11 cellular contexts compared by ENCODE assay signal in the genomic region with DNA sequence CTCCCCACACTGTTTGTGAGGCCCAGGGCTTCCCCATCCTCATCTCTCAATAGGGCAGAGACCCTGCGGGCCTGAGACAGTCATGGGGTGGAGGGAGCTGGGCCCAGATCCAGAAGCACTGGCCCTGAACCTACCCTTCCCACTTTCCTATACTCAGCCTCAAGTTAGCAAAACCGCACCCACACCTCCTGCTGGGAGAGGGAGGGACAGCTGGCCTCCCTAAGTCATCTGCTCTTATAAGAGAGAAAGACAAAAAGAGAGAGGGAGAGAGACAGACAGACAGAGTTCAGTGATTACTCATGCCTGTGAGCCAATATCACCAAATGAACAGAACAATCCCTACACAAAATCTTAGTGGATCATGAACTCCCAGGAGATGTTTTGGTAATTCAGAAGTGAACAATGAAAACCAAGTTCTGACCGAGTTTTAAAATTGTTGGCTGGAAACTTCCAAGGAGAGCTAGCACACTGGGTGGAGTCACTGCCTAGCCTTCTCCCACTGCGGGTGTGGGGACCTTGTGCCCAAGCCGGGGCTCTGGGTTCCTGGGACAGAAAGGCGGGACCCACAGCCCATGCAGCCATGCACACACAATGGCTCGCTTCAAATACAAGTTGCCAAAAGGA.
DNase-seq lines count a peak whose midpoint lies in the region; ATAC-seq and TF ChIP-seq lines count a peak whose summit lies in the region.
"Had no signal": no experiment of that assay in that cellular context is flagged by ENCODE, and none has a peak within 500 bp of the region (broad histone marks: within the 10 kb centered on the region; RNA-seq: fewer than 3 reads in every experiment).

No MANE protein-coding gene starts in this region.

- H3K4me3 ChIP-seq in cardiac muscle cell (no peak overlapping the region), skeletal muscle cell (ENCODE audit: low read depth, low read length) (no peak overlapping the region)
- H3K4me3 ChIP-seq: esophagus muscularis mucosa, stomach had no signal

- no peaks in the 10 kb centered on the region for H3K23me2 ChIP-seq in H9 (ENCODE audit: insufficient read length, low read depth, low read length, poor library complexity, severe bottlenecking)

- DNase-seq in H9 = peak; percentile 64
- DNase-seq in activated B cell treated with CpG ODN at 0.5 μM for 24 hours = no peak
- DNase-seq in cardiac muscle cell (ENCODE audit: low read depth in 1 of 2, low spot score in 1 of 2) = peak in 1 of 2 donors; percentile 54
- peak; percentile 84 for DNase-seq in skeletal muscle cell (ENCODE audit: low read depth)
- DNase-seq in GM13976 (ENCODE audit: low spot score) = no peak
- DNase-seq in dermis blood vessel endothelial cell = no peak
- DNase-seq: activated CD4-positive, CD25-positive, alpha-beta regulatory T cell treated with anti-CD3 and anti-CD28 coated beads, Interleukin-2, amount 50 U/mL, for 72 hours; stomach had no signal

- no CpG with 5 or more reads among the region's 7 CpGs for WGBS in H9 (ENCODE audit: extremely low coverage, insufficient read length, low lambda C conversion rate)

- no peak overlapping the region for H4K8ac ChIP-seq in H9 (replicated peaks; ENCODE audit: insufficient read length, low read depth, low read length)

- H2BK120ac ChIP-seq in H9 (ENCODE audit: low read depth, low read length, poor library complexity, severe bottlenecking) = no peak overlapping the region

- H3K79me2 ChIP-seq in H9 (ENCODE audit: insufficient read depth, low read length) = no peaks in the 10 kb centered on the region

- in situ Hi-C loops in GM13976 (cut with MboI; ENCODE audit: low sequenced_read_pairs, unreplicated experiment) = no loop called here

- no peak overlapping the region for H2AK5ac ChIP-seq in H9 (ENCODE audit: insufficient read length, low read length)

- H3K36me3 ChIP-seq in cardiac muscle cell = no peaks in the 10 kb centered on the region
- H3K36me3 ChIP-seq: esophagus muscularis mucosa, stomach had no signal

- POLR2A ChIA-PET in activated B cell treated with CpG ODN at 0.5 μM for 24 hours (lab: Charles Lee) = no interaction called here

- no peak overlapping the region for H3K14ac ChIP-seq in H9 (ENCODE audit: insufficient read depth, low read length)

- no peak overlapping the region for H2BK15ac ChIP-seq in H9 (ENCODE audit: low read depth, low read length)

- H3K9me3 ChIP-seq in H9 (ENCODE audit: control insufficient read depth, low read depth, low read length) (no peaks in the 10 kb centered on the region), cardiac muscle cell (ENCODE audit: low read depth) (no peaks in the 10 kb centered on the region)
- H3K9me3 ChIP-seq: esophagus muscularis mucosa, stomach had no signal

- H3K23ac ChIP-seq in H9 (ENCODE audit: insufficient read length, low read depth, low read length) = no peak overlapping the region

- H2BK20ac ChIP-seq in H9 (ENCODE audit: low read depth, low read length, poor library complexity, severe bottlenecking) = no peak overlapping the region

- H3K36me3 Mint-ChIP-seq in H9 (ENCODE audit: insufficient read depth in 1 of 3, low read depth in 3 of 3) (peaks cover 12 to 22% (median 15%) of the 10 kb centered on the region in 3 experiments), activated B cell treated with CpG ODN at 0.5 μM for 24 hours (ENCODE audit: low read depth) (no peaks in the 10 kb centered on the region)

- no peak overlapping the region for H4K5ac ChIP-seq in H9 (ENCODE audit: insufficient read length, low read depth, low read length)

- H2BK12ac ChIP-seq in H9 (ENCODE audit: insufficient read length, low read depth, low read length) = no peak overlapping the region

- H4K20me1 ChIP-seq in H9 (ENCODE audit: control insufficient read depth, insufficient read depth, insufficient read length) = no peaks in the 10 kb centered on the region

- H3K4me2 ChIP-seq in H9 (ENCODE audit: insufficient read depth, insufficient read length, low read length) = no peak overlapping the region

- no peak overlapping the region for H3T11ph ChIP-seq in H9 (ENCODE audit: low read length)

- no peaks in the 10 kb centered on the region for H3K27me3 ChIP-seq in H9 (ENCODE audit: insufficient read depth, low read length)
- H3K27me3 ChIP-seq in cardiac muscle cell = peaks cover 3% of the 10 kb centered on the region
- H3K27me3 ChIP-seq: esophagus muscularis mucosa had no signal

- no peak for ATAC-seq in activated B cell treated with CpG ODN at 0.5 μM for 24 hours (ENCODE audit: low read depth)
- no peak for ATAC-seq in GM18868 (IDR thresholded peaks at IDR 0.05; ENCODE audit: unreplicated experiment)
- no peak for ATAC-seq in GM18861 (IDR thresholded peaks at IDR 0.05; ENCODE audit: unreplicated experiment)

- H3K4ac ChIP-seq in H9 (ENCODE audit: low read depth, low read length) = no peak overlapping the region

- CTCF ChIA-PET in activated B cell treated with CpG ODN at 0.5 μM for 24 hours (lab: Charles Lee) = no interaction called here

- H3K9ac ChIP-seq in H9 (ENCODE audit: extremely low read depth, insufficient read length, low read length) = no peak overlapping the region

- H3K79me1 ChIP-seq in H9 (ENCODE audit: insufficient read depth, low read depth, low read length, poor library complexity, severe bottlenecking) = no peaks in the 10 kb centered on the region

- intact Hi-C loops in activated B cell treated with CpG ODN at 0.5 μM for 24 hours (cut with micrococcal nuclease) = loop anchor here (5.0 kb wide), 1 partner anchor 128 kb away; the partner anchor contains the start of gene PXDN

- TF ChIP-seq CTCF in H9 (conservative IDR thresholded peaks at IDR 0.05) (no peak), activated B cell treated with CpG ODN at 0.5 μM for 24 hours (IDR thresholded peaks at IDR 0.05) (no peak), cardiac muscle cell (IDR thresholded peaks at IDR 0.05; ENCODE audit: low read depth, low read length) (peak; percentile 28), GM13976 (IDR thresholded peaks at IDR 0.05; ENCODE audit: borderline replicate concordance, control extremely low read depth, extremely low read depth, insufficient read depth, missing control alignments) (no peak)

- H3K18ac ChIP-seq in H9 (ENCODE audit: insufficient read length, low read depth, low read length) = no peak overlapping the region

- H3K4me1 Mint-ChIP-seq in H9 = peaks cover 44 to 45% of the 10 kb centered on the region in 2 experiments
- peaks cover 70% of the 10 kb centered on the region for H3K4me1 Mint-ChIP-seq in activated B cell treated with CpG ODN at 0.5 μM for 24 hours

- H3K4me1 ChIP-seq in H9 (ENCODE audit: insufficient read depth, low read length) (peaks cover 10% of the 10 kb centered on the region; the same call in 1 of the 2 replicates), cardiac muscle cell (ENCODE audit: low read depth) (no peaks in the 10 kb centered on the region)
- H3K4me1 ChIP-seq: esophagus muscularis mucosa, stomach had no signal

- H3K27ac Mint-ChIP-seq in H9 (peak overlapping the region; percentile 19 to 94 (median 80); a peak in 5 of 7 replicates), activated B cell treated with CpG ODN at 0.5 μM for 24 hours (no peak overlapping the region)

- peak overlapping the region in 1 of 2 experiments; percentile 39; a peak in 1 of 5 replicates for H3K4me3 Mint-ChIP-seq in H9
- peak overlapping the region; percentile 0 for H3K4me3 Mint-ChIP-seq in activated B cell treated with CpG ODN at 0.5 μM for 24 hours

- H3K56ac ChIP-seq in H9 (ENCODE audit: insufficient read length, low read depth, low read length) = no peak overlapping the region

- H2BK5ac ChIP-seq in H9 (ENCODE audit: insufficient read length, low read length) = no peak overlapping the region

- H3K9me3 Mint-ChIP-seq in H9 (no peaks in the 10 kb centered on the region), activated B cell treated with CpG ODN at 0.5 μM for 24 hours (no peaks in the 10 kb centered on the region)

- H4K91ac ChIP-seq in H9 (ENCODE audit: insufficient read length, low read depth, low read length) = no peak overlapping the region

- H3K27ac ChIP-seq in H9 (ENCODE audit: insufficient read length, low read depth, low read length) (no peak overlapping the region), cardiac muscle cell (no peak overlapping the region)
- H3K27ac ChIP-seq: esophagus muscularis mucosa, stomach had no signal

- H2AFZ ChIP-seq in H9 (ENCODE audit: low read length) = no peak overlapping the region

- H3K27me3 Mint-ChIP-seq in H9 (ENCODE audit: low read depth) (no peaks in the 10 kb centered on the region), activated B cell treated with CpG ODN at 0.5 μM for 24 hours (no peaks in the 10 kb centered on the region)

Comparison
In these comparisons a context has a peak if more than half of its experiments do, and no peak if none do; other contexts are left out.
1. DNase-seq: peak in H9 (single experiment) and skeletal muscle cell (single experiment); none in activated B cell treated with CpG ODN at 0.5 μM for 24 hours (single experiment), GM13976 (single experiment) and dermis blood vessel endothelial cell (single experiment).